15 cellular contexts compared by ENCODE assay signal in genomic region chr1:83318361-83318760, GRCh38.
DNase-seq lines count a peak whose midpoint lies in the region; ATAC-seq lines count a peak whose summit lies in the region.
"Had no signal": no experiment of that assay in that cellular context is flagged by ENCODE, and none has a peak within 500 bp of the region (broad histone marks: within the 10 kb centered on the region; RNA-seq: fewer than 3 reads in every experiment).

No MANE protein-coding gene starts in this region.

- no peaks in the 10 kb centered on the region for H3K9me3 ChIP-seq in mesenchymal stem cell (ENCODE audit: control insufficient read depth, low read length)

- WGBS in mesenchymal stem cell = no CpG with 5 or more reads among the region's 2 CpGs

- no peak for ATAC-seq in HG03025 (IDR thresholded peaks at IDR 0.05; ENCODE audit: low FRiP score, unreplicated experiment)
- ATAC-seq: GM23338, HepG2 had no signal

- no peak overlapping the region for H3K14ac ChIP-seq in mesenchymal stem cell (ENCODE audit: low read length in 2 of 2)

- no peak overlapping the region for H3K4ac ChIP-seq in mesenchymal stem cell (ENCODE audit: low read depth in 1 of 2, low read length in 2 of 2)

- H2BK15ac ChIP-seq in mesenchymal stem cell (ENCODE audit: low read depth, poor library complexity, severe bottlenecking) = no peak overlapping the region

- H4K8ac ChIP-seq in mesenchymal stem cell (ENCODE audit: low read length) = no peak overlapping the region

- H3K18ac ChIP-seq in mesenchymal stem cell (ENCODE audit: low read depth in 1 of 2, low read length in 2 of 2) = no peak overlapping the region

- H2BK120ac ChIP-seq in mesenchymal stem cell (ENCODE audit: low read depth, low read length) = no peak overlapping the region

- H3K27me3 ChIP-seq in mesenchymal stem cell (ENCODE audit: control insufficient read depth in 1 of 2, insufficient read depth in 1 of 2, low read length in 2 of 2) = no peaks in the 10 kb centered on the region

- no peak overlapping the region for H2AK5ac ChIP-seq in mesenchymal stem cell (ENCODE audit: low read length, severe bottlenecking)

- H3K4me1 ChIP-seq in mesenchymal stem cell (ENCODE audit: control insufficient read depth, insufficient read depth, low read depth, low read length) = no peaks in the 10 kb centered on the region

- no peaks in the 10 kb centered on the region for H3K79me1 ChIP-seq in mesenchymal stem cell (replicated peaks; ENCODE audit: low read length, poor library complexity, severe bottlenecking)

- H3K4me2 ChIP-seq in mesenchymal stem cell (ENCODE audit: low read length, poor library complexity, severe bottlenecking) = no peak overlapping the region
- H3K4me2 ChIP-seq: GM23338 had no signal

- H2AFZ ChIP-seq in mesenchymal stem cell (ENCODE audit: low read depth, low read length) = no peak overlapping the region
- H2AFZ ChIP-seq: GM23338 had no signal

- no peak overlapping the region for H3K27ac ChIP-seq in mesenchymal stem cell (ENCODE audit: low read length, poor library complexity, severe bottlenecking)
- H3K27ac ChIP-seq: C4-2B had no signal

- H3K9ac ChIP-seq in mesenchymal stem cell (ENCODE audit: low read length) = no peak overlapping the region

- DNase-seq in HS-5 (ENCODE audit: low read depth) (peak; percentile 50), fibroblast of gingiva (ENCODE audit: low read depth) (peak; percentile 58), iris pigment epithelial cell (ENCODE audit: low read depth) (peak; percentile 1), mesenchymal stem cell (no peak), T-helper 9 cell (no peak), kidney tubule cell (ENCODE audit: low spot score) (no peak)
- DNase-seq: CD4-positive, alpha-beta T cell; DMS153; DMS79; GDM1; HCEC 1CT had no signal

- H2BK12ac ChIP-seq in mesenchymal stem cell (ENCODE audit: low read length in 2 of 2) = no peak overlapping the region

- no peak overlapping the region for H2BK5ac ChIP-seq in mesenchymal stem cell (ENCODE audit: low read depth, low read length, poor library complexity, severe bottlenecking)

- H3K4me3 ChIP-seq in mesenchymal stem cell (ENCODE audit: insufficient read depth in 1 of 2, low read depth in 1 of 2, low read length in 2 of 2) = no peak overlapping the region
- H3K4me3 ChIP-seq: GM23338 had no signal

- no peak overlapping the region for H4K91ac ChIP-seq in mesenchymal stem cell (ENCODE audit: low read length)

- no peaks in the 10 kb centered on the region for H3K36me3 ChIP-seq in mesenchymal stem cell (ENCODE audit: control insufficient read depth in 1 of 2, insufficient read depth in 2 of 2, low read depth in 1 of 2, low read length in 2 of 2)

- H3K23ac ChIP-seq in mesenchymal stem cell (ENCODE audit: low read length in 2 of 2) = no peak overlapping the region

Comparison
In these comparisons a context has a peak if more than half of its experiments do, and no peak if none do; other contexts are left out.
1. DNase-seq: peak in HS-5 (single experiment), fibroblast of gingiva (single experiment) and iris pigment epithelial cell (single experiment); none in mesenchymal stem cell (single experiment), T-helper 9 cell (single experiment) and kidney tubule cell (single experiment).